ENCODE assay signal across 22 cellular contexts in the genomic region with DNA sequence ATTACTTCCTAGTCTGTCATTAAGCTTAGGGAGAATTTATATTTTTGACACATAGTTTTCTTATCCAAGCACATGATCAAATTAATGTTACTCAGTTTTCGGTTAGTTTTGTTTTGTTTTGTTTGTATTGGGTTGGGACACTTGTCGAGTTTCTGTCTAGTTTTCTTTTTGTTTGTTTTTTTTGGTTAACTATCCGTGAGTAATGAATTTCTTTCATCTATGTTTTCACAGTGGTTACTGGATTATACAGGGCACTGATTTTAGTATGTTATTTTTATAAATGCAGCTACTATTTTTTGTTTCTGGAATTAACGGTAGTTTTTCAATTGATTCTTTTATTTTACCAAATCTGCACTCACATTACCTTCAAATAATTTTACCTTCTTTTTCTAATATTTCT. TPM values are rescaled to one million over a fixed set of nuclear protein-coding genes. Genes with fewer than 3 reads are reported as not detected.
"Had no signal": no experiment of that assay in that cellular context is flagged by ENCODE, and none has a peak within 500 bp of the region (broad histone marks: within the 10 kb centered on the region; RNA-seq: fewer than 3 reads in every experiment).

No MANE protein-coding gene starts in this region.

- H3K36me3 Mint-ChIP-seq: activated naive CD4-positive, alpha-beta T cell treated with anti-CD3 and anti-CD28 coated beads, Interleukin-2, amount 10 ng/mL, durations not matched to agents 7 days and 5 days; naive thymus-derived CD4-positive, alpha-beta T cell had no signal

- H3K4me1 Mint-ChIP-seq: activated CD4-positive, alpha-beta T cell treated with anti-CD3 and anti-CD28 coated beads, Interleukin-2, amount 10 ng/mL, durations not matched to agents 24 days and 14 days; activated naive CD4-positive, alpha-beta T cell treated with anti-CD3 and anti-CD28 coated beads, Interleukin-2, amount 10 ng/mL, durations not matched to agents 7 days and 5 days; activated T-helper 17 cell treated with anti-CD3 and anti-CD28 coated beads, Interleukin-2, amount 50 U/mL, for 72 hours had no signal

- H3K4me3 ChIP-seq: cardiac muscle cell, colonic mucosa, esophagus squamous epithelium, hepatocyte, left lung, right atrium auricular region, skin epidermis, suprapubic skin had no signal

- H3K27me3 Mint-ChIP-seq: activated T-helper 17 cell treated with anti-CD3 and anti-CD28 coated beads, Interleukin-2, amount 50 U/mL, for 72 hours had no signal

- ATAC-seq: activated T-helper 17 cell treated with anti-CD3 and anti-CD28 coated beads, Interleukin-2, amount 50 U/mL, for 72 hours; left lung; naive thymus-derived CD4-positive, alpha-beta T cell had no signal

- H3K4me3 Mint-ChIP-seq: activated CD4-positive, alpha-beta T cell treated with anti-CD3 and anti-CD28 coated beads, Interleukin-2, amount 10 ng/mL, durations not matched to agents 24 days and 14 days; activated naive CD4-positive, alpha-beta T cell treated with anti-CD3 and anti-CD28 coated beads, Interleukin-2, amount 10 ng/mL, durations not matched to agents 7 days and 5 days; activated T-helper 17 cell treated with anti-CD3 and anti-CD28 coated beads, Interleukin-2, amount 50 U/mL, for 72 hours had no signal

- H3K27ac Mint-ChIP-seq: activated CD4-positive, alpha-beta T cell treated with anti-CD3 and anti-CD28 coated beads, Interleukin-2, amount 10 ng/mL, durations not matched to agents 24 days and 14 days; activated naive CD4-positive, alpha-beta T cell treated with anti-CD3 and anti-CD28 coated beads, Interleukin-2, amount 10 ng/mL, durations not matched to agents 7 days and 5 days; activated T-helper 17 cell treated with anti-CD3 and anti-CD28 coated beads, Interleukin-2, amount 50 U/mL, for 72 hours; naive thymus-derived CD4-positive, alpha-beta T cell had no signal

- H3K9me3 Mint-ChIP-seq: activated CD4-positive, alpha-beta T cell treated with anti-CD3 and anti-CD28 coated beads, Interleukin-2, amount 10 ng/mL, durations not matched to agents 24 days and 14 days; activated naive CD4-positive, alpha-beta T cell treated with anti-CD3 and anti-CD28 coated beads, Interleukin-2, amount 10 ng/mL, durations not matched to agents 7 days and 5 days; activated T-helper 17 cell treated with anti-CD3 and anti-CD28 coated beads, Interleukin-2, amount 50 U/mL, for 72 hours had no signal

- DNase-seq: activated CD4-positive, alpha-beta T cell treated with anti-CD3 and anti-CD28 coated beads, Interleukin-2, amount 10 ng/mL, durations not matched to agents 24 days and 14 days; activated CD4-positive, CD25-positive, alpha-beta regulatory T cell; activated CD8-positive, alpha-beta memory T cell treated with anti-CD3 and anti-CD28 coated beads, Interleukin-2, amount 50 U/mL, for 48 hours; activated naive CD4-positive, alpha-beta T cell treated with anti-CD3 and anti-CD28 coated beads, Interleukin-2, amount 10 ng/mL, durations not matched to agents 7 days and 5 days; colonic mucosa; esophagus squamous epithelium; left lung; mammary epithelial cell; naive thymus-derived CD4-positive, alpha-beta T cell; posterior cingulate gyrus; stimulated activated CD4-positive, alpha-beta T cell treated with anti-CD3 and anti-CD28 coated beads, Interleukin-4, amount 100 ng/mL, for 24 hours; stimulated activated naive CD4-positive, alpha-beta T cell treated with Interleukin-2 at 50 U/mL for 16 hours; SW 1271; trophoblast cell had no signal

RNA-seq across cellular contexts. Expression of a gene that starts 2.7 kb away (rescaled TPM):
- total RNA-seq: activated CD4-positive, alpha-beta T cell treated with anti-CD3 and anti-CD28 coated beads, Interleukin-2, amount 10 ng/mL, durations not matched to agents 24 days and 14 days; activated T-helper 17 cell treated with anti-CD3 and anti-CD28 coated beads, Interleukin-2, amount 50 U/mL, for 72 hours; cardiac muscle cell; glomerular endothelial cell; hepatocyte; mammary epithelial cell; suprapubic skin had no signal

RNA-seq across cellular contexts. Expression of a gene that starts 39.2 kb away (rescaled TPM):
- total RNA-seq: cardiac muscle cell had no signal

RNA-seq across cellular contexts. Expression of a gene that starts 51.3 kb away (rescaled TPM):
- total RNA-seq: activated CD4-positive, alpha-beta T cell treated with anti-CD3 and anti-CD28 coated beads, Interleukin-2, amount 10 ng/mL, durations not matched to agents 24 days and 14 days; activated T-helper 17 cell treated with anti-CD3 and anti-CD28 coated beads, Interleukin-2, amount 50 U/mL, for 72 hours; cardiac muscle cell; colonic mucosa; esophagus squamous epithelium; fibroblast of villous mesenchyme; glomerular endothelial cell; hepatocyte; left lung; mammary epithelial cell; naive thymus-derived CD4-positive, alpha-beta T cell; right atrium auricular region; suprapubic skin had no signal
